ENCODE assay signal across 6 cellular contexts in the genomic region with DNA sequence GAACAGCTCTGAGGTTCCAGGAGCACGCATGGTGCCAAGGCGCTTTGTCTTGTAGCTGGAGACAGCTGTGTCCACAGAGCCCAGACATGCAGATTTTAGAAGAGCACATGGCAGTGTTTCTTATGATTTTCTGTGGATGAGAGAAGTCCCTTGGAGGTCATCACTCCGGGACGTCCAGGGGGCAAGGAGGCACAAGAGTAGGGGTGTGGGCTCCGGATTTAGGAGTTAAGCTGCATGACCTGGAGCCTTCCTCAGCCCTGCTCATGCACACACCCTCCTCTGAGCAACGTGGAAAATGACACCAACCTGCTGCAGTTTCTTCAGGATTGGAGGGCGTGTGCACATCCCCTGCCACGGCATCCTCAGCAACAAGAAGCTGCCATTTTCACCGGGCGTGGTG.
"Had no signal": no experiment of that assay in that cellular context is flagged by ENCODE, and none has a peak within 500 bp of the region (broad histone marks: within the 10 kb centered on the region; RNA-seq: fewer than 3 reads in every experiment).

No MANE protein-coding gene starts in this region.

- H3K4me3 Mint-ChIP-seq: GM23338, HFFc6, IgD-negative memory B cell had no signal

- H3K4me2 ChIP-seq: GM23338 had no signal

- H3K27ac Mint-ChIP-seq: GM23338, HFFc6 had no signal

- H3K36me3 Mint-ChIP-seq: IgD-negative memory B cell had no signal

- H3K9me3 Mint-ChIP-seq: GM23338, IgD-negative memory B cell had no signal

- H3K4me3 ChIP-seq: GM23338, HAP-1 had no signal

- DNase-seq: HFFc6 had no signal

- H3K27ac ChIP-seq: HL-60 had no signal

- H3K36me3 ChIP-seq: HAP-1 had no signal

- FAIRE-seq: HepG2 had no signal

- H2AFZ ChIP-seq: GM23338 had no signal

- H3K4me1 ChIP-seq: HAP-1 had no signal

- H3K9me3 ChIP-seq: HAP-1 had no signal
